ENCODE assay signal across 19 cellular contexts in the genomic region with DNA sequence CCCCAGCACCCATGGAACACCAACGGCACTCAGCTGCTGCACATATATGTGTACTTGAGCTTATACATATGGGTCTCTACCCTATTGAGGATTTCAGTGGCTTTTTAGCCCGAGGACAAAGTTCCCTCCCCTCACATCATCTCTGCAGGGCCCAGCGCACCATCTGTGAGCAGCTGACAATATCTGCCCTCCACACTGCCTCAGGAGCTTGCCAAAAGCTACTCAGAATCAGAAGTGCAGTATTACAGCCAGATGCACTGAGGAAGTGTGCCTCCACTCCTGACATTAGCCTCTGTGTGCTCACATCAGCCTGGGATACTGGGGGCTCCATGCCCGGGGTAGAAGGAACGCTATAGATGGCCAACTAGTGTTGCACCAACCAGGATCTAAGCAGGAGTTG.
DNase-seq lines count a peak whose midpoint lies in the region; ATAC-seq and TF ChIP-seq lines count a peak whose summit lies in the region.
"Had no signal": no experiment of that assay in that cellular context is flagged by ENCODE, and none has a peak within 500 bp of the region (broad histone marks: within the 10 kb centered on the region; RNA-seq: fewer than 3 reads in every experiment).

No MANE protein-coding gene starts in this region.

- H3K4me1 ChIP-seq in right atrium auricular region: no peaks in the 10 kb centered on the region
- H3K4me1 ChIP-seq in heart right ventricle: peaks cover 0 to 7% (median 0%) of the 10 kb centered on the region in 9 donors
- H3K4me1 ChIP-seq: A549, BE2C, HAP-1 had no signal

- H3K27me3 ChIP-seq in right atrium auricular region (no peaks in the 10 kb centered on the region), heart right ventricle (no peaks in the 10 kb centered on the region)
- H3K27me3 ChIP-seq: BE2C; BLaER1 treated with 17β-estradiol and CSF1 and Interleukin-3, amounts not matched to agents 10 nM and 100 nM had no signal

- TF ChIP-seq CTCF in right atrium auricular region (IDR thresholded peaks at IDR 0.05) (no peak), heart right ventricle (IDR thresholded peaks at IDR 0.05) (no peak)

- 56 to 59% methylated on average over 5 of the region's 5 CpGs for WGBS in heart right ventricle, 2 donors

- H3K4me3 ChIP-seq in right atrium auricular region (no peak overlapping the region), heart right ventricle (no peak overlapping the region)
- H3K4me3 ChIP-seq: A549; BLaER1 treated with 17β-estradiol and CSF1 and Interleukin-3, amounts not matched to agents 10 nM and 100 nM; HAP-1 had no signal

- H3K9me3 ChIP-seq in right atrium auricular region: no peaks in the 10 kb centered on the region
- H3K9me3 ChIP-seq in heart right ventricle: no peaks in the 10 kb centered on the region
- H3K9me3 ChIP-seq: BE2C; BLaER1 treated with 17β-estradiol and CSF1 and Interleukin-3, amounts not matched to agents 10 nM and 100 nM; HAP-1 had no signal

- intact Hi-C loops in Right ventricle myocardium inferior (cut with DNase I) (no loop called here), heart right ventricle (cut with DNase I) (no loop called here)

- no peaks in the 10 kb centered on the region for H3K36me3 ChIP-seq in right atrium auricular region
- H3K36me3 ChIP-seq in heart right ventricle: no peaks in the 10 kb centered on the region
- H3K36me3 ChIP-seq: BE2C; BLaER1 treated with 17β-estradiol and CSF1 and Interleukin-3, amounts not matched to agents 10 nM and 100 nM; HAP-1 had no signal

- DNase-seq in Right ventricle myocardium inferior (ENCODE audit: missing footprints) (no peak), right atrium auricular region (ENCODE audit: low spot score) (no peak), DMS 273 (lab: John Stamatoyannopoulos, UW; ENCODE audit: unreplicated experiment) (peak; percentile 82), heart right ventricle (no peak), kidney glomerular epithelial cell (lab: John Stamatoyannopoulos, UW) (no peak)
- DNase-seq in activated naive CD4-positive, alpha-beta T cell treated with Interleukin-2 at 50 U/mL for 16 hours: no peak
- DNase-seq: 8988T; ACHN; AML-193; BE2C; CD4-positive, alpha-beta T cell; CD8-positive, alpha-beta memory T cell; DMS153; DND-41; GOT3; HFFc6 had no signal

- H3K27ac ChIP-seq in right atrium auricular region (no peak overlapping the region), heart right ventricle (no peak overlapping the region)
- H3K27ac ChIP-seq: A549; BLaER1 treated with 17β-estradiol and CSF1 and Interleukin-3, amounts not matched to agents 10 nM and 100 nM had no signal

- ATAC-seq in Right ventricle myocardium inferior (peak; percentile 53), heart right ventricle (peak in 5 of 8 donors; percentile 35 to 67 (median 56))
- ATAC-seq: A549 had no signal
